Comparison of ENCODE assay signal across 1 cellular context in genomic region chr15:61393949-61394348, GRCh38.
TF ChIP-seq lines count a peak whose summit lies in the region.

No MANE protein-coding gene starts in this region.

TF ChIP-seq in liver, 16 proteins besides CTCF, POLR2A, EP300 and RAD21 (continued from another document):
- TF ChIP-seq REST (IDR thresholded peaks at IDR 0.05) (no peak), HNF4G (IDR thresholded peaks at IDR 0.05) (no peak), SP1 (IDR thresholded peaks at IDR 0.05) (no peak), JUND (IDR thresholded peaks at IDR 0.05) (peak; percentile 12 to 22), ATF3 (IDR thresholded peaks at IDR 0.05) (no peak), EGR1 (IDR thresholded peaks at IDR 0.05; ENCODE audit: low read depth in 2 of 2) (peak in 1 of 2 donors; percentile 7), ZBTB33 (IDR thresholded peaks at IDR 0.05) (no peak)
